In the genomic region with DNA sequence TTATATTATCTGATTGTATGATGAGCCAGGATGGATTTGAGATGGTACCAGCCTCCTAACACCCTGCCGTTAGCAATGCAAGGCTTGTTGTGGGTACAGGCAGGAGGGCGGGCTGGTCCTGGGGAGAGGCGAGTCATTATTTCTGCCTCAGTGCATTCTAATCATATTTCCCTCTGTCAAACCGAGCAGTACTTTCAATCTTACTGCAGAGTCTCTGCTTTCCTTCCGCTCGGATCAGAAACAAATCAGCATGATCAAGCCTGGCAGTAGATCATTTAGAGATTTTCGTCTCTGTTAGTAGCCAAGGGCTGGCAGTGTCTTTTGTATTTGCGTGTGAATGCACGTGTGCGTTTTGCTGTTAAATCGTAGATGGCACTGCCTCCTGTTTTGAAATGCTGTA, we compare ENCODE assay signal across 1 cellular context.
TF ChIP-seq lines count a peak whose summit lies in the region.

No MANE protein-coding gene starts in this region.

TF ChIP-seq in GM23338, 12 proteins besides CTCF, POLR2A, EP300 and RAD21 (continued from another document):
- TF ChIP-seq, protein P1, sequence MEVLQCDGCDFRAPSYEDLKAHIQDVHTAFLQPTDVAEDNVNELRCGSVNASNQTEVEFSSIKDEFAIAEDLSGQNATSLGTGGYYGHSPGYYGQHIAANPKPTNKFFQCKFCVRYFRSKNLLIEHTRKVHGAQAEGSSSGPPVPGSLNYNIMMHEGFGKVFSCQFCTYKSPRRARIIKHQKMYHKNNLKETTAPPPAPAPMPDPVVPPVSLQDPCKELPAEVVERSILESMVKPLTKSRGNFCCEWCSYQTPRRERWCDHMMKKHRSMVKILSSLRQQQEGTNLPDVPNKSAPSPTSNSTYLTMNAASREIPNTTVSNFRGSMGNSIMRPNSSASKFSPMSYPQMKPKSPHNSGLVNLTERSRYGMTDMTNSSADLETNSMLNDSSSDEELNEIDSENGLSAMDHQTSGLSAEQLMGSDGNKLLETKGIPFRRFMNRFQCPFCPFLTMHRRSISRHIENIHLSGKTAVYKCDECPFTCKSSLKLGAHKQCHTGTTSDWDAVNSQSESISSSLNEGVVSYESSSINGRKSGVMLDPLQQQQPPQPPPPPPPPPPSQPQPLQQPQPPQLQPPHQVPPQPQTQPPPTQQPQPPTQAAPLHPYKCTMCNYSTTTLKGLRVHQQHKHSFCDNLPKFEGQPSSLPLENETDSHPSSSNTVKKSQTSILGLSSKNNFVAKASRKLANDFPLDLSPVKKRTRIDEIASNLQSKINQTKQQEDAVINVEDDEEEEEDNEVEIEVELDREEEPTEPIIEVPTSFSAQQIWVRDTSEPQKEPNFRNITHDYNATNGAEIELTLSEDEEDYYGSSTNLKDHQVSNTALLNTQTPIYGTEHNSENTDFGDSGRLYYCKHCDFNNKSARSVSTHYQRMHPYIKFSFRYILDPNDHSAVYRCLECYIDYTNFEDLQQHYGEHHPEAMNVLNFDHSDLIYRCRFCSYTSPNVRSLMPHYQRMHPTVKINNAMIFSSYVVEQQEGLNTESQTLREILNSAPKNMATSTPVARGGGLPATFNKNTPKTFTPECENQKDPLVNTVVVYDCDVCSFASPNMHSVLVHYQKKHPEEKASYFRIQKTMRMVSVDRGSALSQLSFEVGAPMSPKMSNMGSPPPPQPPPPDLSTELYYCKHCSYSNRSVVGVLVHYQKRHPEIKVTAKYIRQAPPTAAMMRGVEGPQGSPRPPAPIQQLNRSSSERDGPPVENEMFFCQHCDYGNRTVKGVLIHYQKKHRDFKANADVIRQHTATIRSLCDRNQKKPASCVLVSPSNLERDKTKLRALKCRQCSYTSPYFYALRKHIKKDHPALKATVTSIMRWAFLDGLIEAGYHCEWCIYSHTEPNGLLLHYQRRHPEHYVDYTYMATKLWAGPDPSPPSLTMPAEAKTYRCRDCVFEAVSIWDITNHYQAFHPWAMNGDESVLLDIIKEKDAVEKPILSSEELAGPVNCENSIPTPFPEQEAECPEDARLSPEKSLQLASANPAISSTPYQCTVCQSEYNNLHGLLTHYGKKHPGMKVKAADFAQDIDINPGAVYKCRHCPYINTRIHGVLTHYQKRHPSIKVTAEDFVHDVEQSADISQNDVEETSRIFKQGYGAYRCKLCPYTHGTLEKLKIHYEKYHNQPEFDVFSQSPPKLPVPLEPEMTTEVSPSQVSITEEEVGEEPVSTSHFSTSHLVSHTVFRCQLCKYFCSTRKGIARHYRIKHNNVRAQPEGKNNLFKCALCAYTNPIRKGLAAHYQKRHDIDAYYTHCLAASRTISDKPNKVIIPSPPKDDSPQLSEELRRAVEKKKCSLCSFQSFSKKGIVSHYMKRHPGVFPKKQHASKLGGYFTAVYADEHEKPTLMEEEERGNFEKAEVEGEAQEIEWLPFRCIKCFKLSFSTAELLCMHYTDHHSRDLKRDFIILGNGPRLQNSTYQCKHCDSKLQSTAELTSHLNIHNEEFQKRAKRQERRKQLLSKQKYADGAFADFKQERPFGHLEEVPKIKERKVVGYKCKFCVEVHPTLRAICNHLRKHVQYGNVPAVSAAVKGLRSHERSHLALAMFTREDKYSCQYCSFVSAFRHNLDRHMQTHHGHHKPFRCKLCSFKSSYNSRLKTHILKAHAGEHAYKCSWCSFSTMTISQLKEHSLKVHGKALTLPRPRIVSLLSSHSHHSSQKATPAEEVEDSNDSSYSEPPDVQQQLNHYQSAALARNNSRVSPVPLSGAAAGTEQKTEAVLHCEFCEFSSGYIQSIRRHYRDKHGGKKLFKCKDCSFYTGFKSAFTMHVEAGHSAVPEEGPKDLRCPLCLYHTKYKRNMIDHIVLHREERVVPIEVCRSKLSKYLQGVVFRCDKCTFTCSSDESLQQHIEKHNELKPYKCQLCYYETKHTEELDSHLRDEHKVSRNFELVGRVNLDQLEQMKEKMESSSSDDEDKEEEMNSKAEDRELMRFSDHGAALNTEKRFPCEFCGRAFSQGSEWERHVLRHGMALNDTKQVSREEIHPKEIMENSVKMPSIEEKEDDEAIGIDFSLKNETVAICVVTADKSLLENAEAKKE (CRISPR knock-in tag; IDR thresholded peaks at IDR 0.05): no peak
